Comparison of ENCODE assay signal across 25 cellular contexts in genomic region chr11:131465056-131465455, GRCh38.
DNase-seq lines count a peak whose midpoint lies in the region; TF ChIP-seq lines count a peak whose summit lies in the region.
"Had no signal": no experiment of that assay in that cellular context is flagged by ENCODE, and none has a peak within 500 bp of the region (broad histone marks: within the 10 kb centered on the region; RNA-seq: fewer than 3 reads in every experiment).

No MANE protein-coding gene starts in this region.

- peak; percentile 56 for DNase-seq in NCI-H82 (lab: John Stamatoyannopoulos, UW)
- DNase-seq in NCI-H82 treated with DMSO at 0.1 percent for 48 hours (lab: John Stamatoyannopoulos, UW; ENCODE audit: unreplicated experiment): no peak
- DNase-seq in mesendoderm: no peak
- DNase-seq in trophoblast cell: peak; percentile 88 to 93
- DNase-seq in amniotic stem cell (lab: John Stamatoyannopoulos, UW): no peak
- DNase-seq in ACHN: no peak
- DNase-seq: BE2C; C1 segment of cervical spinal cord; CD4-positive, alpha-beta memory T cell; CD4-positive, CD25-positive, alpha-beta regulatory T cell; CD8-positive, alpha-beta memory T cell; COR-L47; DMS 273 treated with DMSO at 0.1 percent for 48 hours; DMS153; DMS53; DMS79; DND-41; EL; GDM1 had no signal

- H3K14ac ChIP-seq in trophoblast cell (ENCODE audit: low read length): no peak overlapping the region

- H3K4me2 ChIP-seq in mesendoderm (ENCODE audit: low read length): no peak overlapping the region
- peak overlapping the region; percentile 29 for H3K4me2 ChIP-seq in trophoblast cell (ENCODE audit: low read length)
- H3K4me2 ChIP-seq: A549, BLaER1 had no signal

- H4K8ac ChIP-seq in mesendoderm (ENCODE audit: low read depth, low read length): no peak overlapping the region
- H4K8ac ChIP-seq in trophoblast cell (ENCODE audit: low read depth, low read length): no peak overlapping the region

- no peaks in the 10 kb centered on the region for H3K27me3 Mint-ChIP-seq in brain

- no peaks in the 10 kb centered on the region for H3K9me3 Mint-ChIP-seq in brain

- H3K4ac ChIP-seq in mesendoderm (ENCODE audit: low read depth, low read length): peak overlapping the region; percentile 41
- no peak overlapping the region for H3K4ac ChIP-seq in trophoblast cell (ENCODE audit: low read depth, low read length)

- peaks cover 75% of the 10 kb centered on the region for H3K4me1 Mint-ChIP-seq in brain
- H3K4me1 Mint-ChIP-seq: CD14-positive monocyte; CD4-positive, alpha-beta memory T cell; CD4-positive, CD25-positive, alpha-beta regulatory T cell; CD8-positive, alpha-beta memory T cell had no signal

- no peaks in the 10 kb centered on the region for H3K79me2 ChIP-seq in mesendoderm (ENCODE audit: control insufficient read depth, insufficient read depth, low read length)
- H3K79me2 ChIP-seq in trophoblast cell (ENCODE audit: control insufficient read depth, insufficient read depth, low read length, poor library complexity): no peaks in the 10 kb centered on the region

- in situ Hi-C loops in ACHN (cut with HindIII; ENCODE audit: low pct_ligation_motif_present, low pct_unique_long_range_greater_than_20kb, low sequenced_read_pairs): no loop called here

- peak overlapping the region; percentile 80 for H2BK120ac ChIP-seq in mesendoderm (ENCODE audit: low read depth, low read length)
- H2BK120ac ChIP-seq in trophoblast cell (ENCODE audit: insufficient read depth, low read length, poor library complexity): no peak overlapping the region

- H3K36me3 ChIP-seq in mesendoderm (ENCODE audit: control insufficient read depth, insufficient read depth, low read length) (no peaks in the 10 kb centered on the region), trophoblast cell (ENCODE audit: control insufficient read depth in 1 of 2, insufficient read depth in 2 of 2, low read length in 2 of 2) (no peaks in the 10 kb centered on the region)
- H3K36me3 ChIP-seq: BE2C, BLaER1 had no signal

- H2AK5ac ChIP-seq in mesendoderm (ENCODE audit: low read length) (no peak overlapping the region), trophoblast cell (ENCODE audit: low read length) (no peak overlapping the region)

- H3K4me3 Mint-ChIP-seq in brain: no peak overlapping the region
- H3K4me3 Mint-ChIP-seq: CD14-positive monocyte; CD4-positive, alpha-beta memory T cell; CD4-positive, CD25-positive, alpha-beta regulatory T cell; CD8-positive, alpha-beta memory T cell had no signal

- no peaks in the 10 kb centered on the region for H3K9me3 ChIP-seq in trophoblast cell (ENCODE audit: insufficient read depth, low read depth, low read length)
- H3K9me3 ChIP-seq: A549, BE2C, BLaER1 had no signal

- H3K18ac ChIP-seq in mesendoderm (ENCODE audit: low read length) (peak overlapping the region; percentile 78), trophoblast cell (ENCODE audit: low read length) (no peak overlapping the region)

- no peak overlapping the region for H3K23ac ChIP-seq in mesendoderm (ENCODE audit: low read length)
- H3K23ac ChIP-seq in trophoblast cell (ENCODE audit: low read length): no peak overlapping the region

- H3K27ac Mint-ChIP-seq in brain: peak overlapping the region in 3 of 5 experiments; percentile 51 to 96 (median 91)
- H3K27ac Mint-ChIP-seq: CD4-positive, alpha-beta memory T cell; CD4-positive, CD25-positive, alpha-beta regulatory T cell; CD8-positive, alpha-beta memory T cell had no signal

- H3K56ac ChIP-seq in mesendoderm (ENCODE audit: low read length): peak overlapping the region; percentile 75

- WGBS in mesendoderm (ENCODE audit: extremely low coverage, insufficient coverage, low lambda C conversion rate): no CpG with 5 or more reads among the region's 5 CpGs
- no CpG with 5 or more reads among the region's 5 CpGs for WGBS in trophoblast cell (ENCODE audit: extremely low coverage, insufficient coverage, insufficient read length)

- H2BK5ac ChIP-seq in mesendoderm (ENCODE audit: low read length) (peak overlapping the region; percentile 89), trophoblast cell (ENCODE audit: low read depth, low read length, poor library complexity) (no peak overlapping the region)

- no peak overlapping the region for H2BK15ac ChIP-seq in mesendoderm (replicated peaks; ENCODE audit: low read depth)

- no peak overlapping the region for H4K12ac ChIP-seq in trophoblast cell (ENCODE audit: low read depth, low read length)

- H2AFZ ChIP-seq in trophoblast cell (ENCODE audit: insufficient read depth, low read length, poor library complexity): no peak overlapping the region

- no peak overlapping the region for H2BK12ac ChIP-seq in trophoblast cell (ENCODE audit: low read length)

- TF ChIP-seq CTCF in brain (conservative IDR thresholded peaks at IDR 0.05): no peak

- H3K36me3 Mint-ChIP-seq in brain: no peaks in the 10 kb centered on the region
- H3K36me3 Mint-ChIP-seq: CD14-positive monocyte; CD4-positive, alpha-beta memory T cell; CD4-positive, CD25-positive, alpha-beta regulatory T cell; CD8-positive, alpha-beta memory T cell had no signal

- H4K5ac ChIP-seq in mesendoderm (ENCODE audit: low read length): no peak overlapping the region

- H3K4me3 ChIP-seq in mesendoderm (ENCODE audit: low read length) (no peak overlapping the region), trophoblast cell (ENCODE audit: low read depth, low read length) (no peak overlapping the region)
- H3K4me3 ChIP-seq: A549, BLaER1, GM12878 had no signal

- no peak overlapping the region for H4K91ac ChIP-seq in trophoblast cell (ENCODE audit: low read depth, low read length)

- H3K27ac ChIP-seq in mesendoderm (ENCODE audit: low read depth, low read length) (peak overlapping the region; percentile 45), trophoblast cell (ENCODE audit: low read depth, low read length) (no peak overlapping the region)
- H3K27ac ChIP-seq: 22Rv1, A549, BLaER1 had no signal

- peak overlapping the region; percentile 32 for H3K9ac ChIP-seq in mesendoderm (ENCODE audit: low read length)
- no peak overlapping the region for H3K9ac ChIP-seq in trophoblast cell (ENCODE audit: low read length)
- H3K9ac ChIP-seq: BLaER1 had no signal

- H3K79me1 ChIP-seq in mesendoderm (ENCODE audit: low read length): no peaks in the 10 kb centered on the region
- peaks cover 4% of the 10 kb centered on the region for H3K79me1 ChIP-seq in trophoblast cell (ENCODE audit: low read length)

- H3K27me3 ChIP-seq in mesendoderm (ENCODE audit: insufficient read depth, low read length, poor library complexity) (no peaks in the 10 kb centered on the region), trophoblast cell (ENCODE audit: insufficient read depth, low read length) (no peaks in the 10 kb centered on the region)
- H3K27me3 ChIP-seq: BE2C, BLaER1 had no signal

- H3K4me1 ChIP-seq in mesendoderm (ENCODE audit: control insufficient read depth, low read depth, low read length): peaks cover 21% of the 10 kb centered on the region
- peaks cover 26 to 29% of the 10 kb centered on the region in 2 experiments for H3K4me1 ChIP-seq in trophoblast cell (ENCODE audit: control insufficient read depth in 1 of 2, insufficient read depth in 2 of 2, low read length in 2 of 2)
- H3K4me1 ChIP-seq: A549, BE2C had no signal

Comparison
In these comparisons a context has a peak if more than half of its experiments do, and no peak if none do; other contexts are left out.
1. DNase-seq: peak in NCI-H82 (single experiment) and trophoblast cell (2 of 2); none in NCI-H82 treated with DMSO at 0.1 percent for 48 hours (single experiment), mesendoderm (single experiment), amniotic stem cell (single experiment) and ACHN (single experiment).